ENCODE assay signal across 23 cellular contexts in genomic region chr15:88509964-88510363, GRCh38. TPM values are rescaled to one million over a fixed set of nuclear protein-coding genes. Genes with fewer than 3 reads are reported as not detected.
DNase-seq lines count a peak whose midpoint lies in the region; ATAC-seq and TF ChIP-seq lines count a peak whose summit lies in the region.
"Had no signal": no experiment of that assay in that cellular context is flagged by ENCODE, and none has a peak within 500 bp of the region (broad histone marks: within the 10 kb centered on the region; RNA-seq: fewer than 3 reads in every experiment).

No MANE protein-coding gene starts in this region.

- ATAC-seq in GM19351 (IDR thresholded peaks at IDR 0.05; ENCODE audit: unreplicated experiment) (peak; percentile 53), HG02678 (IDR thresholded peaks at IDR 0.05; ENCODE audit: unreplicated experiment) (peak; percentile 45), HG03432 (IDR thresholded peaks at IDR 0.05; ENCODE audit: unreplicated experiment) (peak; percentile 58), GM19397 (IDR thresholded peaks at IDR 0.05; ENCODE audit: unreplicated experiment) (no peak)
- ATAC-seq in activated CD8-positive, alpha-beta memory T cell treated with anti-CD3 and anti-CD28 coated beads, Interleukin-2, amount 10 ng/mL, durations not matched to agents 7 days and 5 days, result no peak
- ATAC-seq: SK-N-SH treated with all-trans-retinoic acid at 6 μM for 48 hours had no signal

- H3K36me3 Mint-ChIP-seq in glutamatergic neuron (ENCODE audit: unreplicated experiment), result peaks cover 22% of the 10 kb centered on the region
- H3K36me3 Mint-ChIP-seq in activated CD8-positive, alpha-beta memory T cell treated with anti-CD3 and anti-CD28 coated beads, Interleukin-2, amount 10 ng/mL, durations not matched to agents 7 days and 5 days, result no peaks in the 10 kb centered on the region

- H3K9me3 Mint-ChIP-seq in glutamatergic neuron (ENCODE audit: unreplicated experiment), result peaks cover 2% of the 10 kb centered on the region
- no peaks in the 10 kb centered on the region for H3K9me3 Mint-ChIP-seq in activated CD8-positive, alpha-beta memory T cell treated with anti-CD3 and anti-CD28 coated beads, Interleukin-2, amount 10 ng/mL, durations not matched to agents 7 days and 5 days (ENCODE audit: low read depth)
- H3K9me3 Mint-ChIP-seq: CD4-positive, alpha-beta memory T cell; H9; HFFc6 had no signal

- peak overlapping the region; percentile 8 for H3K4me3 Mint-ChIP-seq in glutamatergic neuron (ENCODE audit: unreplicated experiment)
- no peak overlapping the region for H3K4me3 Mint-ChIP-seq in activated CD8-positive, alpha-beta memory T cell treated with anti-CD3 and anti-CD28 coated beads, Interleukin-2, amount 10 ng/mL, durations not matched to agents 7 days and 5 days
- H3K4me3 Mint-ChIP-seq: CD4-positive, alpha-beta memory T cell; H9; HFFc6 had no signal

- DNase-seq in glutamatergic neuron (no peak), anterior cingulate cortex (lab: John Stamatoyannopoulos, UW) (no peak)
- no peak for DNase-seq in activated CD8-positive, alpha-beta memory T cell treated with anti-CD3 and anti-CD28 coated beads, Interleukin-2, amount 10 ng/mL, durations not matched to agents 7 days and 5 days
- DNase-seq: ACHN; Caco-2; CD4-positive, alpha-beta memory T cell; DMS 273 treated with DMSO at 0.1 percent for 48 hours; DND-41; H9; HFFc6; KBM-7; NCI-H1092; NCI-H1436; NCI-H1930; NCI-H226; NCI-H510A treated with DMSO at 0.1 percent for 48 hours; NCI-H748 treated with DMSO at 0.1 percent for 48 hours; Peyer's patch had no signal

- H3K27ac Mint-ChIP-seq in glutamatergic neuron (ENCODE audit: unreplicated experiment), result no peak overlapping the region
- no peak overlapping the region for H3K27ac Mint-ChIP-seq in activated CD8-positive, alpha-beta memory T cell treated with anti-CD3 and anti-CD28 coated beads, Interleukin-2, amount 10 ng/mL, durations not matched to agents 7 days and 5 days
- H3K27ac Mint-ChIP-seq: CD4-positive, alpha-beta memory T cell; H9; HFFc6 had no signal

- H3K27me3 Mint-ChIP-seq in glutamatergic neuron (ENCODE audit: unreplicated experiment), result peaks cover 5% of the 10 kb centered on the region
- no peaks in the 10 kb centered on the region for H3K27me3 Mint-ChIP-seq in activated CD8-positive, alpha-beta memory T cell treated with anti-CD3 and anti-CD28 coated beads, Interleukin-2, amount 10 ng/mL, durations not matched to agents 7 days and 5 days
- H3K27me3 Mint-ChIP-seq: CD4-positive, alpha-beta memory T cell had no signal

- TF ChIP-seq CTCF in glutamatergic neuron (IDR thresholded peaks at IDR 0.05; ENCODE audit: partially characterized antibody, unreplicated experiment), result no peak

- CTCF ChIA-PET in activated CD8-positive, alpha-beta memory T cell treated with anti-CD3 and anti-CD28 coated beads, Interleukin-2, amount 10 ng/mL, durations not matched to agents 7 days and 5 days (lab: Charles Lee), result no interaction called here

- peaks cover 13% of the 10 kb centered on the region for H3K4me1 Mint-ChIP-seq in glutamatergic neuron (ENCODE audit: low read depth, unreplicated experiment)
- peaks cover 5% of the 10 kb centered on the region for H3K4me1 Mint-ChIP-seq in activated CD8-positive, alpha-beta memory T cell treated with anti-CD3 and anti-CD28 coated beads, Interleukin-2, amount 10 ng/mL, durations not matched to agents 7 days and 5 days
- H3K4me1 Mint-ChIP-seq: CD4-positive, alpha-beta memory T cell had no signal

RNA-seq across cellular contexts. Expression of gene DET1, which starts 36.5 kb away (rescaled TPM):
- 8.8 TPM for total RNA-seq in glutamatergic neuron (ENCODE audit: unreplicated experiment)
- total RNA-seq in activated CD8-positive, alpha-beta memory T cell treated with anti-CD3 and anti-CD28 coated beads, Interleukin-2, amount 10 ng/mL, durations not matched to agents 7 days and 5 days, result 1 to 10 TPM; 1.8 to 2.4 TPM

RNA-seq across cellular contexts. Expression of gene MRPS11, which starts 42.5 kb away (rescaled TPM):
- total RNA-seq in glutamatergic neuron (ENCODE audit: unreplicated experiment), result 58.9 TPM
- total RNA-seq in activated CD8-positive, alpha-beta memory T cell treated with anti-CD3 and anti-CD28 coated beads, Interleukin-2, amount 10 ng/mL, durations not matched to agents 7 days and 5 days, result 10 to 100 TPM; 59.7 to 67.7 TPM

RNA-seq across cellular contexts. Expression of gene MRPL46, which starts 42.8 kb away (rescaled TPM):
- 19.3 TPM for total RNA-seq in glutamatergic neuron (ENCODE audit: unreplicated experiment)
- total RNA-seq in activated CD8-positive, alpha-beta memory T cell treated with anti-CD3 and anti-CD28 coated beads, Interleukin-2, amount 10 ng/mL, durations not matched to agents 7 days and 5 days, result 10 to 100 TPM; 28.3 to 35.3 TPM

Comparison
In these comparisons a context has a peak if more than half of its experiments do, and no peak if none do; other contexts are left out.
1. ATAC-seq: peak in GM19351 (single experiment), HG02678 (single experiment) and HG03432 (single experiment); none in GM19397 (single experiment) and activated CD8-positive, alpha-beta memory T cell treated with anti-CD3 and anti-CD28 coated beads, Interleukin-2, amount 10 ng/mL, durations not matched to agents 7 days and 5 days (single experiment).